ENCODE assay signal across 26 cellular contexts in genomic region chr11:126664193-126664592, GRCh38.
"Had no signal": no experiment of that assay in that cellular context is flagged by ENCODE, and none has a peak within 500 bp of the region (broad histone marks: within the 10 kb centered on the region; RNA-seq: fewer than 3 reads in every experiment).

No MANE protein-coding gene starts in this region.

- DNase-seq: naive thymus-derived CD4-positive, alpha-beta T cell; natural killer cell; occipital lobe; ovary; posterior cingulate gyrus; psoas muscle; right cardiac atrium; right lobe of liver; sigmoid colon; small intestine; stimulated activated CD4-positive, alpha-beta T cell treated with anti-CD3 and anti-CD28 coated beads, Interleukin-15, amount 100 ng/mL, for 24 hours; stimulated activated CD4-positive, alpha-beta T cell treated with anti-CD3 and anti-CD28 coated beads, Interleukin-2, amount 100 ng/mL, for 24 hours; stimulated activated CD4-positive, alpha-beta T cell treated with anti-CD3 and anti-CD28 coated beads, Interleukin-2, amount 100 ng/mL, for 48 hours; stimulated activated CD4-positive, alpha-beta T cell treated with anti-CD3 and anti-CD28 coated beads, Interleukin-4, amount 100 ng/mL, for 24 hours; stimulated activated naive B cell treated with anti-CD40 and anti-IgM and Interleukin-4, amounts not matched to agents 10 μg/mL and 1 μg/mL and 100 μg/mL, for 72 hours; stimulated activated naive CD4-positive, alpha-beta T cell treated with Interleukin-2 at 50 U/mL for 16 hours; stomach; thyroid gland; trophoblast cell; upper lobe of left lung had no signal

- H3K4me1 ChIP-seq: parathyroid adenoma, sigmoid colon, stomach, thyroid gland, tibial nerve, upper lobe of left lung had no signal

- H3K9me3 ChIP-seq: ovary, psoas muscle, right lobe of liver, sigmoid colon, stomach, thoracic aorta, thyroid gland, tibial nerve, upper lobe of left lung, vagina had no signal

- ATAC-seq: naive thymus-derived CD4-positive, alpha-beta T cell; natural killer cell; psoas muscle; right cardiac atrium; right lobe of liver; stimulated activated effector memory CD8-positive, alpha-beta T cell treated with anti-CD3 and anti-CD28 coated beads, Interleukin-12 subunit alpha, Interleukin-12 subunit beta, amount 100 ng/mL, for 72 hours; stimulated activated naive B cell treated with anti-CD40 and anti-IgM and Interleukin-4, amounts not matched to agents 10 μg/mL and 1 μg/mL and 100 μg/mL, for 72 hours had no signal

- H3K27me3 ChIP-seq: ovary, right lobe of liver, thyroid gland, tibial nerve, upper lobe of left lung, vagina had no signal

- H3K4me3 ChIP-seq: ovary, psoas muscle, right lobe of liver, sigmoid colon, stomach, thoracic aorta, thyroid gland, tibial nerve, upper lobe of left lung, vagina had no signal

- H3K9ac ChIP-seq: parathyroid adenoma had no signal

- H3K27ac ChIP-seq: ovary, parathyroid adenoma, psoas muscle, right lobe of liver, sigmoid colon, stomach, thoracic aorta, thyroid gland, tibial nerve, upper lobe of left lung, vagina had no signal

- FAIRE-seq: small intestine, urothelium cell line had no signal

- H3K36me3 ChIP-seq: ovary, right lobe of liver, sigmoid colon, stomach, thoracic aorta, thyroid gland, tibial nerve, upper lobe of left lung, vagina had no signal

- H3K79me2 ChIP-seq: parathyroid adenoma had no signal

- H2AFZ ChIP-seq: parathyroid adenoma had no signal
